17 cellular contexts compared by ENCODE assay signal in genomic region chr5:112811023-112811422, GRCh38. TPM values are rescaled to one million over a fixed set of nuclear protein-coding genes. Genes with fewer than 3 reads are reported as not detected.
DNase-seq lines count a peak whose midpoint lies in the region; ATAC-seq lines count a peak whose summit lies in the region.
"Had no signal": no experiment of that assay in that cellular context is flagged by ENCODE, and none has a peak within 500 bp of the region (broad histone marks: within the 10 kb centered on the region; RNA-seq: fewer than 3 reads in every experiment).

No MANE protein-coding gene starts in this region.

- CTCF ChIA-PET in CD8-positive, alpha-beta memory T cell (lab: Charles Lee) = no interaction called here

- H3K27ac Mint-ChIP-seq in CD8-positive, alpha-beta memory T cell = peak overlapping the region in 2 of 8 donors; percentile 70 to 78
- no peak overlapping the region for H3K27ac Mint-ChIP-seq in activated naive CD8-positive, alpha-beta T cell treated with anti-CD3 and anti-CD28 coated beads, Interleukin-2, amount 50 U/mL, for 24 hours

- no peaks in the 10 kb centered on the region for H3K27me3 ChIP-seq in right cardiac atrium (ENCODE audit: control insufficient read depth, insufficient read depth)
- H3K27me3 ChIP-seq in CD8-positive, alpha-beta memory T cell (ENCODE audit: insufficient read depth, low read length, poor library complexity, severe bottlenecking) = no peaks in the 10 kb centered on the region
- H3K27me3 ChIP-seq: BLaER1 had no signal

- no peaks in the 10 kb centered on the region for H3K9me3 ChIP-seq in right cardiac atrium (ENCODE audit: control insufficient read depth, low read length)
- H3K9me3 ChIP-seq in CD8-positive, alpha-beta memory T cell (ENCODE audit: low read length) = no peaks in the 10 kb centered on the region

- H3K4me3 Mint-ChIP-seq in CD8-positive, alpha-beta memory T cell = no peak overlapping the region
- H3K4me3 Mint-ChIP-seq in activated naive CD8-positive, alpha-beta T cell treated with anti-CD3 and anti-CD28 coated beads, Interleukin-2, amount 50 U/mL, for 24 hours = no peak overlapping the region
- H3K4me3 Mint-ChIP-seq: CD14-positive monocyte; CD4-positive, alpha-beta memory T cell; H9 had no signal

- ATAC-seq in left cardiac atrium (peak; percentile 86 to 92), right cardiac atrium (peak; percentile 79 to 84)
- ATAC-seq in activated naive CD8-positive, alpha-beta T cell treated with anti-CD3 and anti-CD28 coated beads, Interleukin-2, amount 50 U/mL, for 24 hours = no peak

- H3K36me3 ChIP-seq in CD8-positive, alpha-beta memory T cell (ENCODE audit: insufficient read depth, low read length) = no peaks in the 10 kb centered on the region

- H3K27ac ChIP-seq in right cardiac atrium (ENCODE audit: low read length) = peak overlapping the region; percentile 48
- H3K27ac ChIP-seq in CD8-positive, alpha-beta memory T cell (ENCODE audit: low read depth, low read length) = no peak overlapping the region
- H3K27ac ChIP-seq: BLaER1 had no signal

- POLR2A ChIA-PET in CD8-positive, alpha-beta memory T cell (lab: Charles Lee) = no interaction called here

- peaks cover 0 to 5% (median 2%) of the 10 kb centered on the region in 3 donors for H3K4me1 Mint-ChIP-seq in CD8-positive, alpha-beta memory T cell
- peaks cover 5% of the 10 kb centered on the region for H3K4me1 Mint-ChIP-seq in activated naive CD8-positive, alpha-beta T cell treated with anti-CD3 and anti-CD28 coated beads, Interleukin-2, amount 50 U/mL, for 24 hours
- H3K4me1 Mint-ChIP-seq: CD14-positive monocyte, H9 had no signal

- H3K36me3 Mint-ChIP-seq in CD8-positive, alpha-beta memory T cell = peaks cover 13 to 55% (median 25%) of the 10 kb centered on the region in 3 donors
- H3K36me3 Mint-ChIP-seq in activated naive CD8-positive, alpha-beta T cell treated with anti-CD3 and anti-CD28 coated beads, Interleukin-2, amount 50 U/mL, for 24 hours (ENCODE audit: low read depth) = peaks cover 10% of the 10 kb centered on the region

- H3K27me3 Mint-ChIP-seq in CD8-positive, alpha-beta memory T cell = no peaks in the 10 kb centered on the region
- H3K27me3 Mint-ChIP-seq in activated naive CD8-positive, alpha-beta T cell treated with anti-CD3 and anti-CD28 coated beads, Interleukin-2, amount 50 U/mL, for 24 hours = no peaks in the 10 kb centered on the region
- H3K27me3 Mint-ChIP-seq: CD4-positive, alpha-beta memory T cell had no signal

- no peak overlapping the region for H3K4me3 ChIP-seq in right cardiac atrium (ENCODE audit: low read length)
- no peak overlapping the region for H3K4me3 ChIP-seq in CD8-positive, alpha-beta memory T cell (ENCODE audit: low read length)
- H3K4me3 ChIP-seq: BLaER1 had no signal

- H3K4me1 ChIP-seq in right cardiac atrium (ENCODE audit: control insufficient read depth, insufficient read depth, low read length) = peaks cover 5% of the 10 kb centered on the region
- H3K4me1 ChIP-seq in CD8-positive, alpha-beta memory T cell (ENCODE audit: insufficient read depth, low read length) = no peaks in the 10 kb centered on the region
- H3K4me1 ChIP-seq: BLaER1 had no signal

- WGBS in right cardiac atrium = 75% methylated on average over 1 of the region's 1 CpG

- intact Hi-C loops in left cardiac atrium (cut with DNase I) (no loop called here), cardiac septum (cut with DNase I) (no loop called here), right cardiac atrium (cut with DNase I) (no loop called here)

- DNase-seq in left cardiac atrium (no peak), cardiac septum (ENCODE audit: low spot score) (no peak), RKO (ENCODE audit: low spot score) (peak; percentile 33), right cardiac atrium (no peak)
- DNase-seq in CD8-positive, alpha-beta memory T cell = no peak
- DNase-seq in activated naive CD8-positive, alpha-beta T cell treated with anti-CD3 and anti-CD28 coated beads, Interleukin-2, amount 50 U/mL, for 24 hours = no peak
- DNase-seq in activated CD8-positive, alpha-beta memory T cell treated with anti-CD3 and anti-CD28 coated beads, Interleukin-2, amount 50 U/mL, for 48 hours = no peak
- DNase-seq: 8988T; CD4-positive, alpha-beta memory T cell; COR-L47; DMS 273 treated with DMSO at 0.1 percent for 48 hours; DMS53; DND-41; EL; H9 had no signal

- no peaks in the 10 kb centered on the region for H3K9me3 Mint-ChIP-seq in CD8-positive, alpha-beta memory T cell
- H3K9me3 Mint-ChIP-seq in activated naive CD8-positive, alpha-beta T cell treated with anti-CD3 and anti-CD28 coated beads, Interleukin-2, amount 50 U/mL, for 24 hours = no peaks in the 10 kb centered on the region
- H3K9me3 Mint-ChIP-seq: CD4-positive, alpha-beta memory T cell; H9 had no signal

RNA-seq across cellular contexts. Expression of gene SRP19, which starts 50.1 kb away (rescaled TPM):
- total RNA-seq in left cardiac atrium (10 to 100 TPM; 28.5 to 39.6 TPM), cardiac septum (32.4 TPM), right cardiac atrium (10 to 100 TPM; 21.4 to 34.4 (median 30.4) TPM)
- polyA plus RNA-seq in right cardiac atrium = 75.7 TPM
- 10 to 100 TPM; 68.0 to 68.3 TPM for total RNA-seq in CD8-positive, alpha-beta memory T cell
- polyA plus RNA-seq in CD8-positive, alpha-beta memory T cell = 143 TPM
